In genomic region chr1:153358691-153358975, GRCh38 we compare ENCODE assay signal across 26 cellular contexts. TPM values are rescaled to one million over a fixed set of nuclear protein-coding genes. Genes with fewer than 3 reads are reported as not detected.
DNase-seq lines count a peak whose midpoint lies in the region; ATAC-seq and TF ChIP-seq lines count a peak whose summit lies in the region.
"Had no signal": no experiment of that assay in that cellular context is flagged by ENCODE, and none has a peak within 500 bp of the region (broad histone marks: within the 10 kb centered on the region; RNA-seq: fewer than 3 reads in every experiment).

No MANE protein-coding gene starts in this region.

- no peaks in the 10 kb centered on the region for H3K36me3 ChIP-seq in right atrium auricular region
- H3K36me3 ChIP-seq in heart right ventricle, result peaks cover 0 to 5% (median 0%) of the 10 kb centered on the region in 9 donors
- H3K36me3 ChIP-seq in osteoblast (ENCODE audit: insufficient read depth, low read length), result no peaks in the 10 kb centered on the region
- H3K36me3 ChIP-seq: MG63 had no signal

- H3K79me2 ChIP-seq in osteoblast (ENCODE audit: insufficient read depth, low read length), result no peaks in the 10 kb centered on the region

- DNase-seq in right atrium auricular region (ENCODE audit: low spot score) (peak; percentile 11), heart right ventricle (no peak), epithelial cell of esophagus (ENCODE audit: low read depth) (no peak), osteoblast (ENCODE audit: insufficient read length, low spot score, missing footprints) (peak; percentile 72), NCI-H187 treated with DMSO at 0.1 percent for 48 hours (lab: John Stamatoyannopoulos, UW) (no peak)
- DNase-seq: activated CD4-positive, alpha-beta T cell treated with anti-CD3 and anti-CD28 coated beads for 1 hour; activated CD8-positive, alpha-beta T cell treated with anti-CD3 and anti-CD28 coated beads for 36 hours; activated effector memory CD4-positive, alpha-beta T cell treated with anti-CD3 and anti-CD28 coated beads, Interleukin-2, amount 50 U/mL, for 16 hours; activated naive CD8-positive, alpha-beta T cell treated with anti-CD3 and anti-CD28 coated beads, Interleukin-2, amount 10 ng/mL, durations not matched to agents 7 days and 5 days; CD8-positive, alpha-beta memory T cell; effector memory CD8-positive, alpha-beta T cell; MG63; NCI-H1436; NCI-H2107; NCI-H510A treated with DMSO at 0.1 percent for 48 hours; stimulated activated CD4-positive, alpha-beta T cell treated with anti-CD3 and anti-CD28 coated beads, Interleukin-2, amount 100 ng/mL, for 48 hours; stimulated activated naive B cell treated with anti-CD40 and anti-IgM and Interleukin-4, amounts not matched to agents 10 μg/mL and 1 μg/mL and 100 μg/mL, for 72 hours had no signal

- no peak overlapping the region for H3K4me2 ChIP-seq in osteoblast (ENCODE audit: insufficient read depth, low read length)

- no peak overlapping the region for H3K27ac ChIP-seq in right atrium auricular region
- H3K27ac ChIP-seq in heart right ventricle, result peak overlapping the region in 2 of 10 donors; percentile 48 to 86
- H3K27ac ChIP-seq in osteoblast (ENCODE audit: low read depth, low read length), result no peak overlapping the region

- H2AFZ ChIP-seq in osteoblast (ENCODE audit: low read length), result no peak overlapping the region

- H3K27me3 ChIP-seq in right atrium auricular region (no peaks in the 10 kb centered on the region), heart right ventricle (no peaks in the 10 kb centered on the region), osteoblast (ENCODE audit: insufficient read depth, low read length) (no peaks in the 10 kb centered on the region)
- H3K27me3 ChIP-seq: MG63 had no signal

- peak overlapping the region in 1 of 2 donors; percentile 4 for H3K4me3 ChIP-seq in right atrium auricular region
- H3K4me3 ChIP-seq in heart right ventricle, result peak overlapping the region in 4 of 10 donors; percentile 3 to 50 (median 12)
- peak overlapping the region; percentile 0 for H3K4me3 ChIP-seq in epithelial cell of esophagus (ENCODE audit: low read length)
- H3K4me3 ChIP-seq in osteoblast (ENCODE audit: insufficient read depth, low read length), result no peak overlapping the region
- H3K4me3 ChIP-seq: MG63 had no signal

- intact Hi-C loops in heart right ventricle (cut with DNase I), result loop anchor here in 4 of 10 donors (5.0 to 10.0 kb wide), 3 partner anchors 49 to 386 kb away; partner anchors contain the start of gene S100A2 (in 3 of the 4)

- H3K4me1 ChIP-seq in right atrium auricular region (no peaks in the 10 kb centered on the region), heart right ventricle (peaks cover 0 to 46% (median 6%) of the 10 kb centered on the region in 9 donors), osteoblast (ENCODE audit: insufficient read depth, low read length) (no peaks in the 10 kb centered on the region)

- H3K9me3 ChIP-seq in right atrium auricular region (no peaks in the 10 kb centered on the region), heart right ventricle (no peaks in the 10 kb centered on the region), osteoblast (ENCODE audit: low read depth, low read length) (no peaks in the 10 kb centered on the region)

- no peaks in the 10 kb centered on the region for H4K20me1 ChIP-seq in osteoblast (ENCODE audit: insufficient read depth, low read length)

- WGBS in heart right ventricle, 2 donors, result 95 to 98% methylated on average over 3 of the region's 3 CpGs

- TF ChIP-seq CTCF in right atrium auricular region (IDR thresholded peaks at IDR 0.05), result no peak
- TF ChIP-seq CTCF in heart right ventricle (IDR thresholded peaks at IDR 0.05), result no peak
- TF ChIP-seq CTCF in epithelial cell of esophagus (IDR thresholded peaks at IDR 0.05; ENCODE audit: insufficient read depth, low read depth, low read length, missing control alignments), result no peak
- TF ChIP-seq CTCF in osteoblast (IDR thresholded peaks at IDR 0.05; ENCODE audit: extremely low read depth, low read depth, low read length), result no peak

- no peak for ATAC-seq in heart right ventricle
- ATAC-seq in HG02759 (IDR thresholded peaks at IDR 0.05; ENCODE audit: unreplicated experiment), result no peak
- no peak for ATAC-seq in GM21367 (IDR thresholded peaks at IDR 0.05; ENCODE audit: unreplicated experiment)
- ATAC-seq in GM19463 (IDR thresholded peaks at IDR 0.05; ENCODE audit: unreplicated experiment), result no peak
- ATAC-seq: activated CD8-positive, alpha-beta T cell treated with anti-CD3 and anti-CD28 coated beads for 36 hours; effector memory CD8-positive, alpha-beta T cell; stimulated activated naive B cell treated with anti-CD40 and anti-IgM and Interleukin-4, amounts not matched to agents 10 μg/mL and 1 μg/mL and 100 μg/mL, for 72 hours had no signal

RNA-seq across cellular contexts. Expression of gene S100A9, which starts 1.0 kb away (rescaled TPM):
- total RNA-seq in right atrium auricular region (100 to 1,000 TPM in 1 of 2 donors, 10 to 100 TPM in 1; 65.7 to 199 TPM), heart right ventricle (100 to 1,000 TPM in 3 of 10 donors, 10 to 100 TPM in 6, 1 to 10 TPM in 1; 9.9 to 182 (median 36.0) TPM), osteoblast (0.36 and 0.59 TPM in 2 replicates)
- 100 to 1,000 TPM; 111 to 177 TPM for polyA plus RNA-seq in heart right ventricle
- total RNA-seq: A172; activated CD8-positive, alpha-beta T cell treated with anti-CD3 and anti-CD28 coated beads for 36 hours; fibroblast of lung; myocyte had no signal
- polyA plus RNA-seq: fibroblast of lung had no signal

RNA-seq across cellular contexts. Expression of gene PGLYRP4, which starts 10.0 kb away (rescaled TPM):
- total RNA-seq in right atrium auricular region (not detected), heart right ventricle (not detected), osteoblast (not detected in 2 replicates)
- polyA plus RNA-seq in heart right ventricle, result not detected
- total RNA-seq: A172; activated CD8-positive, alpha-beta T cell treated with anti-CD3 and anti-CD28 coated beads for 36 hours; activated naive CD8-positive, alpha-beta T cell treated with anti-CD3 and anti-CD28 coated beads, Interleukin-2, amount 10 ng/mL, durations not matched to agents 7 days and 5 days; CD8-positive, alpha-beta memory T cell; cerebellum; fibroblast of lung; G401; myocyte; renal cortical epithelial cell had no signal
- polyA plus RNA-seq: CD8-positive, alpha-beta memory T cell; fibroblast of lung had no signal

RNA-seq across cellular contexts. Expression of gene S100A12, which starts 16.8 kb away (rescaled TPM):
- total RNA-seq in right atrium auricular region, result 1 to 10 TPM; 5.5 to 5.7 TPM
- 10 to 100 TPM in 1 of 10 donors, 1 to 10 TPM in 6, under 1 TPM in 2, not detected in 1; 0.49 to 12.9 (median 1.9) TPM for total RNA-seq in heart right ventricle
- polyA plus RNA-seq in heart right ventricle, result 1 to 10 TPM; 4.6 to 6.2 TPM
- total RNA-seq in osteoblast, result not detected in 2 replicates
- total RNA-seq: A172; activated CD8-positive, alpha-beta T cell treated with anti-CD3 and anti-CD28 coated beads for 36 hours; activated naive CD8-positive, alpha-beta T cell treated with anti-CD3 and anti-CD28 coated beads, Interleukin-2, amount 10 ng/mL, durations not matched to agents 7 days and 5 days; CD8-positive, alpha-beta memory T cell; fibroblast of lung; G401; myocyte; renal cortical epithelial cell had no signal
- polyA plus RNA-seq: CD8-positive, alpha-beta memory T cell; fibroblast of lung had no signal

RNA-seq across cellular contexts. Expression of gene S100A8, which starts 32.2 kb away (rescaled TPM):
- total RNA-seq in right atrium auricular region (10 to 100 TPM; 19.1 to 37.1 TPM), heart right ventricle (100 to 1,000 TPM in 1 of 10 donors, 10 to 100 TPM in 7, 1 to 10 TPM in 2; 6.2 to 105 (median 24.5) TPM), osteoblast (not detected in 2 replicates)
- 10 to 100 TPM; 73.6 to 79.2 TPM for polyA plus RNA-seq in heart right ventricle
- total RNA-seq: A172; activated CD8-positive, alpha-beta T cell treated with anti-CD3 and anti-CD28 coated beads for 36 hours; CD8-positive, alpha-beta memory T cell; fibroblast of lung; G401; myocyte; renal cortical epithelial cell had no signal
- polyA plus RNA-seq: CD8-positive, alpha-beta memory T cell; fibroblast of lung had no signal

RNA-seq across cellular contexts. Expression of gene PGLYRP3, which starts 45.9 kb away (rescaled TPM):
- total RNA-seq in right atrium auricular region (not detected), heart right ventricle (not detected), osteoblast (not detected in 2 replicates)
- polyA plus RNA-seq in heart right ventricle, result not detected
- total RNA-seq: A172; activated CD8-positive, alpha-beta T cell treated with anti-CD3 and anti-CD28 coated beads for 36 hours; activated naive CD8-positive, alpha-beta T cell treated with anti-CD3 and anti-CD28 coated beads, Interleukin-2, amount 10 ng/mL, durations not matched to agents 7 days and 5 days; CD8-positive, alpha-beta memory T cell; cerebellum; fibroblast of lung; G401; myocyte; renal cortical epithelial cell had no signal
- polyA plus RNA-seq: CD8-positive, alpha-beta memory T cell; fibroblast of lung had no signal

Comparison
In these comparisons a context has a peak if more than half of its experiments do, and no peak if none do; other contexts are left out.
1. DNase-seq: peak in right atrium auricular region (single experiment) and osteoblast (single experiment); none in heart right ventricle (0 of 2), epithelial cell of esophagus (single experiment) and NCI-H187 treated with DMSO at 0.1 percent for 48 hours (single experiment).